Comparison of ENCODE assay signal across 11 cellular contexts in genomic region chr6:156827382-156827781, GRCh38. TPM values are rescaled to one million over a fixed set of nuclear protein-coding genes. Genes with fewer than 3 reads are reported as not detected.
DNase-seq lines count a peak whose midpoint lies in the region; ATAC-seq, FAIRE-seq and TF ChIP-seq lines count a peak whose summit lies in the region.
"Had no signal": no experiment of that assay in that cellular context is flagged by ENCODE, and none has a peak within 500 bp of the region (broad histone marks: within the 10 kb centered on the region; RNA-seq: fewer than 3 reads in every experiment).

No MANE protein-coding gene starts in this region.

- H3K4me1 Mint-ChIP-seq in T-helper 1 cell treated with Interleukin-12 subunit alpha and Interleukin-12 subunit beta and Interleukin-4 antibody, amounts not matched to agents 30 μg/mL and 1 μg/mL, for 36 hours (ENCODE audit: low read depth), result peaks cover 24% of the 10 kb centered on the region
- peaks cover 80% of the 10 kb centered on the region for H3K4me1 Mint-ChIP-seq in chondrocyte (ENCODE audit: low read depth)

- ATAC-seq in GM19023 (IDR thresholded peaks at IDR 0.05; ENCODE audit: unreplicated experiment), result no peak

- no peak overlapping the region for H4K91ac ChIP-seq in mesenchymal stem cell (ENCODE audit: low read length)

- no peaks in the 10 kb centered on the region for H3K27me3 Mint-ChIP-seq in T-helper 1 cell treated with Interleukin-12 subunit alpha and Interleukin-12 subunit beta and Interleukin-4 antibody, amounts not matched to agents 30 μg/mL and 1 μg/mL, for 36 hours (ENCODE audit: low read depth)
- H3K27me3 Mint-ChIP-seq in chondrocyte (ENCODE audit: low read depth), result no peaks in the 10 kb centered on the region

- no peaks in the 10 kb centered on the region for H3K9me3 Mint-ChIP-seq in T-helper 1 cell treated with Interleukin-12 subunit alpha and Interleukin-12 subunit beta and Interleukin-4 antibody, amounts not matched to agents 30 μg/mL and 1 μg/mL, for 36 hours
- H3K9me3 Mint-ChIP-seq in chondrocyte (ENCODE audit: low read depth), result no peaks in the 10 kb centered on the region

- H3K9ac ChIP-seq in mesenchymal stem cell (ENCODE audit: low read length), result peak overlapping the region; percentile 37

- H3K27me3 ChIP-seq in mesenchymal stem cell (ENCODE audit: control insufficient read depth in 1 of 2, insufficient read depth in 1 of 2, low read length in 2 of 2), result no peaks in the 10 kb centered on the region
- H3K27me3 ChIP-seq: brain microvascular endothelial cell had no signal

- H3K14ac ChIP-seq in mesenchymal stem cell (ENCODE audit: low read length in 2 of 2), result peak overlapping the region in 1 of 2 experiments; percentile 94

- H4K8ac ChIP-seq in mesenchymal stem cell (ENCODE audit: low read length), result peak overlapping the region; percentile 79

- no peak overlapping the region for H3K4me2 ChIP-seq in mesenchymal stem cell (ENCODE audit: low read length, poor library complexity, severe bottlenecking)

- peaks cover 10% of the 10 kb centered on the region for H3K36me3 Mint-ChIP-seq in T-helper 1 cell treated with Interleukin-12 subunit alpha and Interleukin-12 subunit beta and Interleukin-4 antibody, amounts not matched to agents 30 μg/mL and 1 μg/mL, for 36 hours (ENCODE audit: low read depth)
- H3K36me3 Mint-ChIP-seq in chondrocyte (ENCODE audit: low read depth), result no peaks in the 10 kb centered on the region

- peaks cover 19% of the 10 kb centered on the region for H3K4me1 ChIP-seq in mesenchymal stem cell (ENCODE audit: control insufficient read depth, insufficient read depth, low read depth, low read length)

- FAIRE-seq in urothelium cell line (lab: Jason Lieb, UNC), result no peak

- H3K27ac Mint-ChIP-seq in T-helper 1 cell treated with Interleukin-12 subunit alpha and Interleukin-12 subunit beta and Interleukin-4 antibody, amounts not matched to agents 30 μg/mL and 1 μg/mL, for 36 hours, result peak overlapping the region; percentile 23
- peak overlapping the region; percentile 86 for H3K27ac Mint-ChIP-seq in chondrocyte (ENCODE audit: unreplicated experiment)

- peak overlapping the region in 1 of 2 experiments; percentile 64 for H3K18ac ChIP-seq in mesenchymal stem cell (ENCODE audit: low read depth in 1 of 2, low read length in 2 of 2)

- H2AFZ ChIP-seq in mesenchymal stem cell (ENCODE audit: low read depth, low read length), result no peak overlapping the region

- H3K36me3 ChIP-seq in mesenchymal stem cell (ENCODE audit: control insufficient read depth in 1 of 2, insufficient read depth in 2 of 2, low read depth in 1 of 2, low read length in 2 of 2), result peaks cover 7 to 11% of the 10 kb centered on the region in 2 experiments

- no peak for DNase-seq in T-helper 1 cell
- DNase-seq in chondrocyte (ENCODE audit: low spot score), result no peak
- DNase-seq in mesenchymal stem cell, result no peak
- peak; percentile 8 for DNase-seq in urothelium cell line (ENCODE audit: low spot score)
- no peak for DNase-seq in mucosa of gallbladder (ENCODE audit: low spot score)
- no peak for DNase-seq in kidney tubule cell (ENCODE audit: low spot score)
- DNase-seq: activated CD4-positive, alpha-beta T cell treated with anti-CD3 and anti-CD28 coated beads, Interleukin-2, amount 50 U/mL, for 48 hours; NCI-H1436 treated with DMSO at 0.1 percent for 48 hours had no signal

- no peak overlapping the region for H2BK120ac ChIP-seq in mesenchymal stem cell (ENCODE audit: low read depth, low read length)

- no peak overlapping the region for H3K4me3 Mint-ChIP-seq in T-helper 1 cell treated with Interleukin-12 subunit alpha and Interleukin-12 subunit beta and Interleukin-4 antibody, amounts not matched to agents 30 μg/mL and 1 μg/mL, for 36 hours
- H3K4me3 Mint-ChIP-seq in chondrocyte (ENCODE audit: unreplicated experiment), result no peak overlapping the region

- peak overlapping the region in 1 of 2 experiments; percentile 3 for H3K4me3 ChIP-seq in mesenchymal stem cell (ENCODE audit: insufficient read depth in 1 of 2, low read depth in 1 of 2, low read length in 2 of 2)

- H3K9me3 ChIP-seq in mesenchymal stem cell (ENCODE audit: control insufficient read depth, low read length), result no peaks in the 10 kb centered on the region

- H3K23ac ChIP-seq in mesenchymal stem cell (ENCODE audit: low read length in 2 of 2), result no peak overlapping the region

- TF ChIP-seq CTCF in chondrocyte (IDR thresholded peaks at IDR 0.05), result no peak

- H3K79me1 ChIP-seq in mesenchymal stem cell (replicated peaks; ENCODE audit: low read length, poor library complexity, severe bottlenecking), result peaks cover 25% of the 10 kb centered on the region

- H2BK12ac ChIP-seq in mesenchymal stem cell (ENCODE audit: low read length in 2 of 2), result peak overlapping the region; percentile 28 to 76

- no peak overlapping the region for H3K27ac ChIP-seq in mesenchymal stem cell (ENCODE audit: low read length, poor library complexity, severe bottlenecking)

- no peak overlapping the region for H3K4ac ChIP-seq in mesenchymal stem cell (ENCODE audit: low read depth in 1 of 2, low read length in 2 of 2)

- 90% methylated on average over 3 of the region's 4 CpGs for WGBS in mesenchymal stem cell

- H2BK15ac ChIP-seq in mesenchymal stem cell (ENCODE audit: low read depth, poor library complexity, severe bottlenecking), result peak overlapping the region; percentile 73

- H2AK5ac ChIP-seq in mesenchymal stem cell (ENCODE audit: low read length, severe bottlenecking), result peak overlapping the region; percentile 76

- H2BK5ac ChIP-seq in mesenchymal stem cell (ENCODE audit: low read depth, low read length, poor library complexity, severe bottlenecking), result no peak overlapping the region

RNA-seq across cellular contexts. Expression of gene ARID1B, which starts 50.2 kb away (rescaled TPM):
- total RNA-seq in chondrocyte, result 57.8 to 80.3 TPM (median 59.3 TPM) in 3 replicates
- 32.3 TPM for polyA plus RNA-seq in mesenchymal stem cell (2013, experiment 1 of 2)
- polyA plus RNA-seq in mesenchymal stem cell (2013, experiment 2 of 2), result 31.6 TPM
- 101 TPM for total RNA-seq in mucosa of gallbladder
